ENCODE assay signal across 21 cellular contexts in genomic region chr10:133464582-133465031, GRCh38. TPM values are rescaled to one million over a fixed set of nuclear protein-coding genes. Genes with fewer than 3 reads are reported as not detected.
"Had no signal": no experiment of that assay in that cellular context is flagged by ENCODE, and none has a peak within 500 bp of the region (broad histone marks: within the 10 kb centered on the region; RNA-seq: fewer than 3 reads in every experiment).

No MANE protein-coding gene starts in this region.

- H3K9me3 ChIP-seq: gastrocnemius medialis, mucosa of descending colon, psoas muscle, SK-N-SH, testis had no signal

- DNase-seq: activated CD4-positive, CD25-positive, alpha-beta regulatory T cell treated with anti-CD3 and anti-CD28 coated beads, Interleukin-2, amount 50 U/mL, for 72 hours; activated naive CD4-positive, alpha-beta T cell treated with anti-CD3 and anti-CD28 coated beads for 36 hours; activated naive CD8-positive, alpha-beta T cell treated with anti-CD3 and anti-CD28 coated beads, Interleukin-2, amount 50 U/mL, for 24 hours; activated T-cell treated with anti-CD3 and anti-CD28 coated beads for 4 hours; endodermal cell; gastrocnemius medialis; heart left ventricle; left colon; mucosa of descending colon; naive thymus-derived CD8-positive, alpha-beta T cell; SK-N-SH; spleen; stimulated activated naive CD8-positive, alpha-beta T cell treated with anti-CD3 and anti-CD28 coated beads, Interleukin-15, amount 100 ng/mL, for 72 hours; T-helper 1 cell; testis had no signal

- H3K27me3 Mint-ChIP-seq: activated T-helper 17 cell treated with anti-CD3 and anti-CD28 coated beads, Interleukin-2, amount 50 U/mL, for 72 hours; naive thymus-derived CD8-positive, alpha-beta T cell; stimulated activated naive CD8-positive, alpha-beta T cell treated with anti-CD3 and anti-CD28 coated beads, Interleukin-15, amount 100 ng/mL, for 72 hours had no signal

- H3K27ac Mint-ChIP-seq: activated naive CD4-positive, alpha-beta T cell treated with anti-CD3 and anti-CD28 coated beads for 36 hours; activated naive CD8-positive, alpha-beta T cell treated with anti-CD3 and anti-CD28 coated beads, Interleukin-2, amount 50 U/mL, for 24 hours; activated T-helper 17 cell treated with anti-CD3 and anti-CD28 coated beads, Interleukin-2, amount 50 U/mL, for 72 hours; endodermal cell; naive thymus-derived CD8-positive, alpha-beta T cell; stimulated activated naive CD8-positive, alpha-beta T cell treated with anti-CD3 and anti-CD28 coated beads, Interleukin-15, amount 100 ng/mL, for 72 hours had no signal

- H3K4me3 Mint-ChIP-seq: activated naive CD4-positive, alpha-beta T cell treated with anti-CD3 and anti-CD28 coated beads for 36 hours; activated naive CD8-positive, alpha-beta T cell treated with anti-CD3 and anti-CD28 coated beads, Interleukin-2, amount 50 U/mL, for 24 hours; activated T-helper 17 cell treated with anti-CD3 and anti-CD28 coated beads, Interleukin-2, amount 50 U/mL, for 72 hours; endodermal cell; naive thymus-derived CD8-positive, alpha-beta T cell; stimulated activated naive CD8-positive, alpha-beta T cell treated with anti-CD3 and anti-CD28 coated beads, Interleukin-15, amount 100 ng/mL, for 72 hours had no signal

- H3K27ac ChIP-seq: dorsolateral prefrontal cortex, gastrocnemius medialis, heart left ventricle, psoas muscle, spleen, testis had no signal

- H3K4me1 Mint-ChIP-seq: activated naive CD8-positive, alpha-beta T cell treated with anti-CD3 and anti-CD28 coated beads, Interleukin-2, amount 50 U/mL, for 24 hours; endodermal cell; naive thymus-derived CD8-positive, alpha-beta T cell; stimulated activated naive CD8-positive, alpha-beta T cell treated with anti-CD3 and anti-CD28 coated beads, Interleukin-15, amount 100 ng/mL, for 72 hours had no signal

- H3K4me1 ChIP-seq: gastrocnemius medialis, heart left ventricle, psoas muscle, spleen, testis had no signal

- H3K27me3 ChIP-seq: gastrocnemius medialis, testis had no signal

- H3K4me3 ChIP-seq: dorsolateral prefrontal cortex, gastrocnemius medialis, heart left ventricle, mucosa of descending colon, psoas muscle, spleen, testis had no signal

- ATAC-seq: activated naive CD8-positive, alpha-beta T cell treated with anti-CD3 and anti-CD28 coated beads, Interleukin-2, amount 50 U/mL, for 24 hours; gastrocnemius medialis; left colon; mucosa of descending colon; naive thymus-derived CD8-positive, alpha-beta T cell; psoas muscle; sciatic nerve had no signal

- H3K36me3 ChIP-seq: gastrocnemius medialis had no signal

RNA-seq across cellular contexts. Expression of gene SPRN, which starts 40.2 kb away (rescaled TPM):
- total RNA-seq: activated CD8-positive, alpha-beta memory T cell treated with anti-CD3 and anti-CD28 coated beads for 36 hours; activated naive CD4-positive, alpha-beta T cell treated with anti-CD3 and anti-CD28 coated beads for 36 hours; activated T-helper 17 cell treated with anti-CD3 and anti-CD28 coated beads, Interleukin-2, amount 50 U/mL, for 72 hours; aorta; gastrocnemius medialis; left colon; naive thymus-derived CD8-positive, alpha-beta T cell; psoas muscle had no signal
